ENCODE assay signal across 8 cellular contexts in genomic region chr2:128536925-128537620, GRCh38.
A peak's percentile ranks its signal among the peaks of the same experiment; 100 is the strongest.
DNase-seq lines count a peak whose midpoint lies in the region; ATAC-seq and TF ChIP-seq lines count a peak whose summit lies in the region.

No MANE protein-coding gene starts in this region.

- H3K27ac ChIP-seq in left lung, result peak overlapping the region in 1 of 2 donors; percentile 19

- H3K36me3 ChIP-seq in adipocyte (ENCODE audit: control insufficient read depth, insufficient read depth, low read length, severe bottlenecking) (no peaks in the 10 kb centered on the region), left lung (no peaks in the 10 kb centered on the region)

- DNase-seq in AG20443 (ENCODE audit: low spot score) (peak; percentile 85), HT1080 (ENCODE audit: low read depth) (peak; percentile 97), adipocyte (ENCODE audit: low read depth) (peak; percentile 65), left lung (peak in 1 of 2 donors; percentile 34), ecto neural progenitor cell (ENCODE audit: low spot score) (no peak), NOMO-1 (lab: John Stamatoyannopoulos, UW; ENCODE audit: unreplicated experiment in 2 of 2) (no peak), Right ventricle myocardium superior (no peak)
- DNase-seq in stimulated activated naive CD4-positive, alpha-beta T cell (lab: John Stamatoyannopoulos, UW), result no peak

- H3K4me1 ChIP-seq in adipocyte (ENCODE audit: control insufficient read depth, insufficient read depth, low read length) (peaks cover 40% of the 10 kb centered on the region), left lung (no peaks in the 10 kb centered on the region)

- H3K27me3 ChIP-seq in adipocyte (replicated peaks; ENCODE audit: control insufficient read depth, insufficient read depth, low read length) (no peaks in the 10 kb centered on the region), left lung (no peaks in the 10 kb centered on the region)

- no peak overlapping the region for H3K9ac ChIP-seq in adipocyte (ENCODE audit: low read length)

- H3K9me3 ChIP-seq in adipocyte (ENCODE audit: control insufficient read depth, low read length) (no peaks in the 10 kb centered on the region), left lung (no peaks in the 10 kb centered on the region)

- peak; percentile 49 for ATAC-seq in left lung
- no peak for ATAC-seq in Right ventricle myocardium superior (ENCODE audit: poor library complexity)

- no peak for TF ChIP-seq CTCF in left lung (IDR thresholded peaks at IDR 0.05)

- intact Hi-C loops in left lung (cut with DNase I), result no loop called here
- intact Hi-C loops in Right ventricle myocardium superior (cut with DNase I), result no loop called here

- H3K4me3 ChIP-seq in adipocyte (ENCODE audit: low read length) (no peak overlapping the region), left lung (no peak overlapping the region)

Comparison
In these comparisons a context has a peak if more than half of its experiments do, and no peak if none do; other contexts are left out.
1. DNase-seq: peak in AG20443 (single experiment), HT1080 (single experiment) and adipocyte (single experiment); none in ecto neural progenitor cell (single experiment), NOMO-1 (0 of 2), stimulated activated naive CD4-positive, alpha-beta T cell (0 of 6) and Right ventricle myocardium superior (single experiment).